ENCODE assay signal across 26 cellular contexts in the genomic region with DNA sequence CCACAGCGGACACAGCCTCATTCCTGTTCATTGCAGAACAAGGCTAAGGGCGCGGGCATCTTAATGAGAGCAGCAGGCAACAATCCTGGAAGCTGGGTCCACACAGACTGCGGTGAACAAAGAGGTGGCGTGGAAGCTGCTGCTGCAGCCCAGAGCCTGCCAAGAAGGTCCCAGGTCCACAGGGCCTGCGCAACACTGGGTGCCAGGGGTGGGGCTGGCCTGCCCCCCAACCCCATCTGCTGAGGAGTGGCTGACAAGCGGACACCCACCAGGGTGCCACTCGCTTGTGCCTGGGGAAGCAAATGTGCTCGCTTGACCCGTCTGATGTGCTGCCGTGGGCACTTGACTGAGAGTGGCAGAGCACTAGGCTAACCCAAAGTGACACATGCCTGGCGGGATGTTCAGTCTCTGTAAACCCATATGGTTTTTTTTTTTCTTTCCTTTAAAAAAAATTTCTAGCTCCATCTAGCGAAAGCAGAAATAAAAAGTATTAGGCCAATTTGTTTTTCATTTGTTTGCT.
DNase-seq lines count a peak whose midpoint lies in the region; ATAC-seq, FAIRE-seq and TF ChIP-seq lines count a peak whose summit lies in the region.
"Had no signal": no experiment of that assay in that cellular context is flagged by ENCODE, and none has a peak within 500 bp of the region (broad histone marks: within the 10 kb centered on the region; RNA-seq: fewer than 3 reads in every experiment).

No MANE protein-coding gene starts in this region.

- FAIRE-seq in HTR-8/SVneo (lab: Jason Lieb, UNC) = no peak
- FAIRE-seq: K562, RCC 7860 had no signal

- peak; percentile 10 for DNase-seq in NCI-H2171 treated with DMSO at 0.1 percent for 48 hours (lab: John Stamatoyannopoulos, UW)
- no peak for DNase-seq in NCI-H2171 (lab: John Stamatoyannopoulos, UW)
- peak; percentile 34 for DNase-seq in fibroblast of gingiva (ENCODE audit: low read depth)
- peak; percentile 75 for DNase-seq in retina
- DNase-seq in HTR-8/SVneo (ENCODE audit: insufficient read length, low spot score) = no peak
- DNase-seq: 8988T; activated CD4-positive, alpha-beta T cell treated with anti-CD3 and anti-CD28 coated beads for 1 hour; activated CD8-positive, alpha-beta T cell treated with anti-CD3 and anti-CD28 coated beads, Interleukin-2, amount 10 ng/mL, durations not matched to agents 7 days and 5 days; activated gamma-delta T cell treated with Interleukin-2 at 50 U/mL for 16 hours; BE2C; body of pancreas; DMS53; effector memory CD8-positive, alpha-beta T cell; head of caudate nucleus; left cardiac atrium; NCI-H146; NCI-H524 treated with DMSO at 0.1 percent for 48 hours; NK-92 treated with Interleukin-12 subunit alpha and Interleukin-12 subunit beta, amount 100 ng/mL, for 24 hours; trophoblast cell had no signal

- H4K20me1 ChIP-seq in OCI-LY1 (ENCODE audit: insufficient read depth, low read length) = no peaks in the 10 kb centered on the region

- H2AFZ ChIP-seq in OCI-LY1 (ENCODE audit: low read length) = no peak overlapping the region

- H3K9ac ChIP-seq in OCI-LY1 (ENCODE audit: low read length) = no peak overlapping the region

- no peaks in the 10 kb centered on the region for H3K9me3 ChIP-seq in OCI-LY1 (ENCODE audit: low read length)
- H3K9me3 ChIP-seq: BE2C, body of pancreas, HAP-1, prostate gland had no signal

- ATAC-seq in GM21367 (IDR thresholded peaks at IDR 0.05; ENCODE audit: unreplicated experiment) (no peak), HG02642 (IDR thresholded peaks at IDR 0.05; ENCODE audit: poor library complexity, unreplicated experiment) (no peak)
- ATAC-seq: activated CD8-positive, alpha-beta T cell treated with anti-CD3 and anti-CD28 coated beads, Interleukin-2, amount 10 ng/mL, durations not matched to agents 7 days and 5 days; body of pancreas; effector memory CD8-positive, alpha-beta T cell; K562; left cardiac atrium had no signal

- peak; percentile 28 for TF ChIP-seq CTCF in OCI-LY1 (IDR thresholded peaks at IDR 0.05; ENCODE audit: low read length)

- H3K27me3 ChIP-seq in OCI-LY1 (ENCODE audit: insufficient read depth, low read length) = no peaks in the 10 kb centered on the region; the same call in 1 of the 2 replicates
- H3K27me3 ChIP-seq: BE2C, body of pancreas had no signal

- no peaks in the 10 kb centered on the region for H3K79me2 ChIP-seq in OCI-LY1 (ENCODE audit: insufficient read depth, low read length)

- no peak overlapping the region for H3K4me3 ChIP-seq in OCI-LY1 (ENCODE audit: low read depth, low read length, poor library complexity, severe bottlenecking)
- H3K4me3 ChIP-seq: body of pancreas, HAP-1, K562, prostate gland had no signal

- H3K36me3 ChIP-seq in OCI-LY1 (ENCODE audit: insufficient read depth, low read length) = no peaks in the 10 kb centered on the region
- H3K36me3 ChIP-seq: prostate gland had no signal

- H3K4me1 ChIP-seq in OCI-LY1 (ENCODE audit: insufficient read depth, low read length, severe bottlenecking) = peaks cover 4% of the 10 kb centered on the region
- H3K4me1 ChIP-seq: BE2C, body of pancreas, HAP-1, prostate gland had no signal

- no peak overlapping the region for H3K27ac ChIP-seq in OCI-LY1 (ENCODE audit: low read depth, low read length, poor library complexity, severe bottlenecking)
- H3K27ac ChIP-seq: body of pancreas, prostate gland had no signal

- no peak overlapping the region for H3K4me2 ChIP-seq in OCI-LY1 (ENCODE audit: low read length)

- H3F3A ChIP-seq in OCI-LY1 (ENCODE audit: insufficient read depth, low read length) = no peaks in the 10 kb centered on the region

- no peaks in the 10 kb centered on the region for H3K9me2 ChIP-seq in OCI-LY1 (ENCODE audit: low read depth, low read length)

Comparison
In these comparisons a context has a peak if more than half of its experiments do, and no peak if none do; other contexts are left out.
1. DNase-seq: peak in NCI-H2171 treated with DMSO at 0.1 percent for 48 hours (single experiment), fibroblast of gingiva (single experiment) and retina (single experiment); none in NCI-H2171 (single experiment) and HTR-8/SVneo (single experiment).